In genomic region chr17:19727466-19728113, GRCh38 we compare ENCODE assay signal across 8 cellular contexts. TPM values are rescaled to one million over a fixed set of nuclear protein-coding genes. Genes with fewer than 3 reads are reported as not detected.
DNase-seq lines count a peak whose midpoint lies in the region; ATAC-seq lines count a peak whose summit lies in the region.

No MANE protein-coding gene starts in this region.

- peaks cover 40% of the 10 kb centered on the region for H3K4me1 ChIP-seq in adipocyte (ENCODE audit: control insufficient read depth, insufficient read depth, low read length)

- peaks cover 3% of the 10 kb centered on the region for H3K4me1 Mint-ChIP-seq in T-helper 2 cell treated with Interferon-gamma antibody and Interleukin-4, amounts not matched to agents 5 μg/mL and 100 μg/mL, for 36 hours (ENCODE audit: low read depth)
- peaks cover 5 to 8% of the 10 kb centered on the region in 2 donors for H3K4me1 Mint-ChIP-seq in natural killer cell treated with Interleukin-12 subunit alpha and Interleukin-12 subunit beta and Interleukin-15 and Interleukin-18, amount 100 ng/mL, for 72 hours (ENCODE audit: low read depth in 2 of 2)

- intact Hi-C loops in Right ventricle myocardium superior (cut with DNase I) = no loop called here

- H3K4me3 Mint-ChIP-seq in T-helper 2 cell treated with Interferon-gamma antibody and Interleukin-4, amounts not matched to agents 5 μg/mL and 100 μg/mL, for 36 hours = no peak overlapping the region
- H3K4me3 Mint-ChIP-seq in natural killer cell treated with Interleukin-12 subunit alpha and Interleukin-12 subunit beta and Interleukin-15 and Interleukin-18, amount 100 ng/mL, for 72 hours = no peak overlapping the region

- H3K36me3 ChIP-seq in adipocyte (ENCODE audit: control insufficient read depth, insufficient read depth, low read length, severe bottlenecking) = no peaks in the 10 kb centered on the region

- no peaks in the 10 kb centered on the region for H3K9me3 Mint-ChIP-seq in T-helper 2 cell treated with Interferon-gamma antibody and Interleukin-4, amounts not matched to agents 5 μg/mL and 100 μg/mL, for 36 hours
- no peaks in the 10 kb centered on the region for H3K9me3 Mint-ChIP-seq in natural killer cell treated with Interleukin-12 subunit alpha and Interleukin-12 subunit beta and Interleukin-15 and Interleukin-18, amount 100 ng/mL, for 72 hours

- no peak overlapping the region for H3K27ac Mint-ChIP-seq in T-helper 2 cell treated with Interferon-gamma antibody and Interleukin-4, amounts not matched to agents 5 μg/mL and 100 μg/mL, for 36 hours
- no peak overlapping the region for H3K27ac Mint-ChIP-seq in natural killer cell treated with Interleukin-12 subunit alpha and Interleukin-12 subunit beta and Interleukin-15 and Interleukin-18, amount 100 ng/mL, for 72 hours

- peak overlapping the region; percentile 72 for H3K9ac ChIP-seq in adipocyte (ENCODE audit: low read length)

- H3K27me3 ChIP-seq in adipocyte (replicated peaks; ENCODE audit: control insufficient read depth, insufficient read depth, low read length) = no peaks in the 10 kb centered on the region

- peaks cover 6% of the 10 kb centered on the region for H3K27me3 Mint-ChIP-seq in T-helper 2 cell treated with Interferon-gamma antibody and Interleukin-4, amounts not matched to agents 5 μg/mL and 100 μg/mL, for 36 hours (ENCODE audit: low read depth)
- H3K27me3 Mint-ChIP-seq in natural killer cell treated with Interleukin-12 subunit alpha and Interleukin-12 subunit beta and Interleukin-15 and Interleukin-18, amount 100 ng/mL, for 72 hours = no peaks in the 10 kb centered on the region

- peak; percentile 26 for DNase-seq in DMS53 treated with DMSO at 0.1 percent for 48 hours (lab: John Stamatoyannopoulos, UW; ENCODE audit: unreplicated experiment)
- peak; percentile 89 for DNase-seq in adipocyte (ENCODE audit: low read depth)
- peak; percentile 69 for DNase-seq in Right ventricle myocardium superior
- DNase-seq in renal cortical epithelial cell (ENCODE audit: low read depth) = peak; percentile 93
- no peak for DNase-seq in T-helper 2 cell treated with Interferon-gamma antibody and Interleukin-4, amounts not matched to agents 5 μg/mL and 100 μg/mL, for 36 hours (ENCODE audit: low spot score)
- DNase-seq in natural killer cell treated with Interleukin-12 subunit alpha and Interleukin-12 subunit beta and Interleukin-15 and Interleukin-18, amount 100 ng/mL, for 72 hours (ENCODE audit: low spot score) = no peak
- no peak for DNase-seq in NCI-H1417 treated with DMSO at 0.1 percent for 48 hours (lab: John Stamatoyannopoulos, UW)

- peak overlapping the region; percentile 20 for H3K4me3 ChIP-seq in adipocyte (ENCODE audit: low read length)

- ATAC-seq in Right ventricle myocardium superior (ENCODE audit: poor library complexity) = peak; percentile 82
- no peak for ATAC-seq in natural killer cell treated with Interleukin-12 subunit alpha and Interleukin-12 subunit beta and Interleukin-15 and Interleukin-18, amount 100 ng/mL, for 72 hours
- no peak for ATAC-seq in GM21825 (IDR thresholded peaks at IDR 0.05; ENCODE audit: unreplicated experiment)

- H3K9me3 ChIP-seq in adipocyte (ENCODE audit: control insufficient read depth, low read length) = no peaks in the 10 kb centered on the region

- no peaks in the 10 kb centered on the region for H3K36me3 Mint-ChIP-seq in T-helper 2 cell treated with Interferon-gamma antibody and Interleukin-4, amounts not matched to agents 5 μg/mL and 100 μg/mL, for 36 hours (ENCODE audit: low read depth)
- no peaks in the 10 kb centered on the region for H3K36me3 Mint-ChIP-seq in natural killer cell treated with Interleukin-12 subunit alpha and Interleukin-12 subunit beta and Interleukin-15 and Interleukin-18, amount 100 ng/mL, for 72 hours

RNA-seq across cellular contexts. Expression of gene SLC47A2, which starts 11.2 kb away (rescaled TPM):
- total RNA-seq in Right ventricle myocardium superior = not detected
- 0.55 TPM in 1 of 2 replicates, not detected in the other for total RNA-seq in renal cortical epithelial cell
- not detected for total RNA-seq in natural killer cell treated with Interleukin-12 subunit alpha and Interleukin-12 subunit beta and Interleukin-15 and Interleukin-18, amount 100 ng/mL, for 72 hours

RNA-seq across cellular contexts. Expression of gene ALDH3A1, which starts 20.5 kb away (rescaled TPM):
- total RNA-seq in Right ventricle myocardium superior (0.27 TPM), renal cortical epithelial cell (0.10 TPM in 1 of 2 replicates, not detected in the other)
- total RNA-seq in natural killer cell treated with Interleukin-12 subunit alpha and Interleukin-12 subunit beta and Interleukin-15 and Interleukin-18, amount 100 ng/mL, for 72 hours = not detected

Comparison
In these comparisons a context has a peak if more than half of its experiments do, and no peak if none do; other contexts are left out.
1. DNase-seq: peak in DMS53 treated with DMSO at 0.1 percent for 48 hours (single experiment), adipocyte (single experiment), Right ventricle myocardium superior (single experiment) and renal cortical epithelial cell (single experiment); none in T-helper 2 cell treated with Interferon-gamma antibody and Interleukin-4, amounts not matched to agents 5 μg/mL and 100 μg/mL, for 36 hours (single experiment), natural killer cell treated with Interleukin-12 subunit alpha and Interleukin-12 subunit beta and Interleukin-15 and Interleukin-18, amount 100 ng/mL, for 72 hours (single experiment) and NCI-H1417 treated with DMSO at 0.1 percent for 48 hours (single experiment).